ENCODE assay signal across 1 cellular context in genomic region chr17:39461911-39462641, GRCh38.
TF ChIP-seq lines count a peak whose summit lies in the region.

No MANE protein-coding gene starts in this region.

TF ChIP-seq in HepG2, 621 proteins besides CTCF, POLR2A, EP300 and RAD21 (continued from another document and continues in another):
- TF ChIP-seq MNT (IDR thresholded peaks at IDR 0.05) = no peak
- TF ChIP-seq ZBTB39 (CRISPR knock-in tag; IDR thresholded peaks at IDR 0.05) = no peak; the same call in 1 of the 2 replicates
- 0 out of 2 replicates have a peak, but pooled peaks have one; percentile 16 for TF ChIP-seq SP2 (CRISPR knock-in tag; IDR thresholded peaks at IDR 0.05)
- no peak for TF ChIP-seq SMAD9 (CRISPR knock-in tag; IDR thresholded peaks at IDR 0.05)
- TF ChIP-seq HNF4G (IDR thresholded peaks at IDR 0.05; ENCODE audit: borderline replicate concordance, low read depth, low read length) = no peak
- TF ChIP-seq HNF4G (CRISPR knock-in tag; IDR thresholded peaks at IDR 0.05; ENCODE audit: borderline replicate concordance, low read depth) = no peak
- peak; percentile 64; the same call in 1 of the 2 replicates for TF ChIP-seq AFF4 (CRISPR knock-in tag; IDR thresholded peaks at IDR 0.05)
- no peak for TF ChIP-seq ATF6 (CRISPR knock-in tag; conservative IDR thresholded peaks at IDR 0.05)
- no peak for TF ChIP-seq ZNF333 (CRISPR knock-in tag; IDR thresholded peaks at IDR 0.05; ENCODE audit: borderline replicate concordance)
- TF ChIP-seq NBN (conservative IDR thresholded peaks at IDR 0.05) = no peak
- peak; percentile 46; the same call in 1 of the 2 replicates for TF ChIP-seq THAP8 (CRISPR knock-in tag; IDR thresholded peaks at IDR 0.05; ENCODE audit: borderline replicate concordance)
- no peak for TF ChIP-seq TAF1 (CRISPR knock-in tag; IDR thresholded peaks at IDR 0.05)
- no peak for TF ChIP-seq ZNF572 (CRISPR knock-in tag; IDR thresholded peaks at IDR 0.05)
- TF ChIP-seq IKZF4 (CRISPR knock-in tag; IDR thresholded peaks at IDR 0.05; ENCODE audit: borderline replicate concordance, low read depth, not compliant biosample characterization) = no peak
- no peak for TF ChIP-seq SIN3A (IDR thresholded peaks at IDR 0.05; ENCODE audit: borderline replicate concordance, low read depth, low read length)
- TF ChIP-seq ZNF460 (CRISPR knock-in tag; IDR thresholded peaks at IDR 0.05; ENCODE audit: borderline replicate concordance) = no peak
- TF ChIP-seq ETV5 (CRISPR knock-in tag; IDR thresholded peaks at IDR 0.05; ENCODE audit: borderline replicate concordance) = peak; percentile 58
- TF ChIP-seq ZNF614 (CRISPR knock-in tag; IDR thresholded peaks at IDR 0.05; ENCODE audit: borderline replicate concordance) = no peak
- 0 out of 2 replicates have a peak, but pooled peaks have one; percentile 35 for TF ChIP-seq SSRP1 (CRISPR knock-in tag; IDR thresholded peaks at IDR 0.05)
- no peak for TF ChIP-seq SP1 (IDR thresholded peaks at IDR 0.05)
- peak; percentile 38; the same call in 1 of the 2 replicates for TF ChIP-seq SP1 (CRISPR knock-in tag; IDR thresholded peaks at IDR 0.05)
- no peak for TF ChIP-seq PCBP2 (optimal IDR thresholded peaks at IDR 0.05; ENCODE audit: low read depth, low read length, poor library complexity, severe bottlenecking)
- TF ChIP-seq YEATS4 (CRISPR knock-in tag; IDR thresholded peaks at IDR 0.05; ENCODE audit: borderline replicate concordance) = no peak
- TF ChIP-seq AGO2 (optimal IDR thresholded peaks at IDR 0.05; ENCODE audit: low read depth, low read length) = peak; percentile 60
- peak; percentile 80; the same call in 1 of the 2 replicates for TF ChIP-seq ZNF234 (CRISPR knock-in tag; conservative IDR thresholded peaks at IDR 0.05)
- TF ChIP-seq IRF9 (CRISPR knock-in tag; IDR thresholded peaks at IDR 0.05; ENCODE audit: borderline replicate concordance) = no peak
- no peak for TF ChIP-seq PAF1 (CRISPR knock-in tag; IDR thresholded peaks at IDR 0.05)
- TF ChIP-seq FOXK1 (CRISPR knock-in tag; IDR thresholded peaks at IDR 0.05; ENCODE audit: borderline replicate concordance, low read depth) = no peak
- TF ChIP-seq HDAC6 (IDR thresholded peaks at IDR 0.05; ENCODE audit: low read depth, low read length) = no peak
- TF ChIP-seq ZSCAN29 (CRISPR knock-in tag; conservative IDR thresholded peaks at IDR 0.05) = no peak
- no peak for TF ChIP-seq ZNF639 (CRISPR knock-in tag; conservative IDR thresholded peaks at IDR 0.05)
- TF ChIP-seq ZBED4 (CRISPR knock-in tag; IDR thresholded peaks at IDR 0.05; ENCODE audit: borderline replicate concordance) = no peak
- no peak for TF ChIP-seq KLF15 (CRISPR knock-in tag; IDR thresholded peaks at IDR 0.05; ENCODE audit: borderline replicate concordance)
- no peak for TF ChIP-seq ZNF563 (CRISPR knock-in tag; IDR thresholded peaks at IDR 0.05)
- TF ChIP-seq GATAD1 (CRISPR knock-in tag; IDR thresholded peaks at IDR 0.05) = no peak
- TF ChIP-seq ZNF383 (CRISPR knock-in tag; IDR thresholded peaks at IDR 0.05; ENCODE audit: borderline replicate concordance) = no peak
- TF ChIP-seq ZBTB3 (CRISPR knock-in tag; IDR thresholded peaks at IDR 0.05; ENCODE audit: borderline replicate concordance, low read depth) = no peak
- no peak for TF ChIP-seq ZMYM4 (CRISPR knock-in tag; IDR thresholded peaks at IDR 0.05)
- 0 out of 2 replicates have a peak, but pooled peaks have one; percentile 18 for TF ChIP-seq ZNF430 (CRISPR knock-in tag; IDR thresholded peaks at IDR 0.05)
- TF ChIP-seq ZNF670 (CRISPR knock-in tag; IDR thresholded peaks at IDR 0.05; ENCODE audit: borderline replicate concordance) = no peak
- TF ChIP-seq AHR (CRISPR knock-in tag; IDR thresholded peaks at IDR 0.05) = no peak
